Comparison of ENCODE assay signal across 8 cellular contexts in the genomic region with DNA sequence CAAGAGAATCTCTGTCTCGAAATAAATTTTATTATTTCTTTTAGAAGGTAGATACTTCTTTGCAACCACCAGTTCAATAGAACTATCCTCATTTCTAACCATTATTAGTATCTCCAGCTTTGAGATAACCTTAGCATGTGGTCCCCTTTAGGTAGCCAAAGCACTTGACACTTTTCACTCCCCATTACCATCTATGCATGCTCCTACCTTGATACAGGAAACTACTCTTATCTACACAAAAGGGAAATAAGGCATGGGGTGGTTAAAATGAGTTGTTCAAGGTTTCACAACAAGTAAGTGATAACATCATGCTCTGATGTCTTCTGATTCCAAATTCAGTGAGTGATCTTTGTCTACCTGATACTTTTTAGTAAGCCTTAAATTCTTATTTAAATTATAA.
"Had no signal": no experiment of that assay in that cellular context is flagged by ENCODE, and none has a peak within 500 bp of the region (broad histone marks: within the 10 kb centered on the region; RNA-seq: fewer than 3 reads in every experiment).

No MANE protein-coding gene starts in this region.

- H3K4me3 ChIP-seq: K562 had no signal

- FAIRE-seq: HepG2, HTR-8/SVneo, K562 had no signal

- DNase-seq: IMR-90, KBM-7, KG1 had no signal

- H3K27ac ChIP-seq: HL-60, KMS-11 had no signal

- H3K9ac ChIP-seq: KMS-11 had no signal

- H3K4me2 ChIP-seq: KMS-11 had no signal
